ENCODE assay signal across 8 cellular contexts in the genomic region with DNA sequence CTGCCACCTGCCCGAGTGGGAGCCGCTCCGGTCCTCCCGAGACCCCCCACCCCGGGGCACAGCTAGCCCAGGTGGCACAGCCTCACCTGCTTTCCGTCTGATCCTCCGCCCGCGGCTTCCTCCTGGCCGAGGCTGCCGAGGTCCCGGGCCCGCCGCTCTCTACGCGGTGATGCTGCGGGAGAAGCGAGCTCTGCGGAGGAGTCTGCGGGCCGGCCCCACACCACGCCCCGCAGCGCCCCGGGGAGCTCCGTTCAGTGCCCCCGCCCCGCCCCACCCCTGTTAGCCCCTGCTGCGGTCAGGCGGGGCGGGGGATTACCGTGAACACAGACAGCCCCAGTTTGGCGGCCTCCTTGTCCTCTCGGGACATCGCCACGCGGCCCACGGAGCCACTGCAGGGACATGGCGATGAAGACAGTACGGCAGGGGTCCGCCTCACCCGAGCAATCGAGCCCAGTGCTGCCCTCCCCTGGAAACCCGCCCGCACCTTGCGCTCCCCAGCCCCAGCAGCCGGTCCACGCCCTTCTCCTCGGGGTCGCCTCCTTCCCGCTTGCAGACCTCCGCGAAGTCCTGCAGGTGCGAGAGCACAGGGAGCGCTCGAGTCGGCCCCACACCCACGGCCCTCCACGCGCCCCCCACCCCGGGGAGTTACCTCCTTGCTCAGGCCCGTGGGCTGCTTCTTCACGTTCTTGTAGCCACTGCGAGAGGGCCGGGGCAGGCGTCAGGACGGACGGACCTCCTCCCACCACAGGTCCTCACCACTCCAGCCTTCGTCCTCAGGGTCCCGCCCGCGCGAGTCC. TPM values are rescaled to one million over a fixed set of nuclear protein-coding genes. Genes with fewer than 3 reads are reported as not detected.
DNase-seq lines count a peak whose midpoint lies in the region; ATAC-seq and FAIRE-seq lines count a peak whose summit lies in the region.

No MANE protein-coding gene starts in this region.

- H3K27ac Mint-ChIP-seq in activated T-helper 17 cell treated with anti-CD3 and anti-CD28 coated beads, Interleukin-2, amount 50 U/mL, for 72 hours = no peak overlapping the region

- no peak for FAIRE-seq in frontal cortex (lab: Jason Lieb, UNC)

- H3K4me2 ChIP-seq in trophoblast cell (ENCODE audit: low read length) = peak overlapping the region; percentile 81

- peaks cover 11% of the 10 kb centered on the region for H3K79me1 ChIP-seq in trophoblast cell (ENCODE audit: low read length)

- WGBS in trophoblast cell (ENCODE audit: extremely low coverage, insufficient coverage, insufficient read length) = no CpG with 5 or more reads among the region's 73 CpGs

- H3K9ac ChIP-seq in trophoblast cell (ENCODE audit: low read length) = peak overlapping the region; percentile 8

- no peaks in the 10 kb centered on the region for H3K27me3 ChIP-seq in trophoblast cell (ENCODE audit: insufficient read depth, low read length)

- H4K12ac ChIP-seq in trophoblast cell (ENCODE audit: low read depth, low read length) = no peak overlapping the region

- DNase-seq in NCI-H1436 (lab: John Stamatoyannopoulos, UW) = peak; percentile 49
- DNase-seq in NCI-H1436 treated with DMSO at 0.1 percent for 48 hours (lab: John Stamatoyannopoulos, UW) = no peak
- DNase-seq in NCI-H2227 treated with DMSO at 0.1 percent for 48 hours (lab: John Stamatoyannopoulos, UW) = peak; percentile 13
- peak; percentile 57 to 58 for DNase-seq in frontal cortex (ENCODE audit: low spot score in 2 of 2)
- DNase-seq in trophoblast cell = peak; percentile 30 to 58
- no peak for DNase-seq in cerebellar cortex (ENCODE audit: low spot score)

- H3K79me2 ChIP-seq in trophoblast cell (ENCODE audit: control insufficient read depth, insufficient read depth, low read length, poor library complexity) = peaks cover 7% of the 10 kb centered on the region

- peaks cover 12% of the 10 kb centered on the region for H3K4me1 Mint-ChIP-seq in activated T-helper 17 cell treated with anti-CD3 and anti-CD28 coated beads, Interleukin-2, amount 50 U/mL, for 72 hours

- peak overlapping the region; percentile 11 for H2AFZ ChIP-seq in trophoblast cell (ENCODE audit: insufficient read depth, low read length, poor library complexity)

- H2BK5ac ChIP-seq in trophoblast cell (ENCODE audit: low read depth, low read length, poor library complexity) = no peak overlapping the region

- H2BK120ac ChIP-seq in trophoblast cell (ENCODE audit: insufficient read depth, low read length, poor library complexity) = peak overlapping the region; percentile 15

- H3K9me3 ChIP-seq in trophoblast cell (ENCODE audit: insufficient read depth, low read depth, low read length) = peaks cover 2% of the 10 kb centered on the region

- peaks cover 63% of the 10 kb centered on the region for H3K36me3 Mint-ChIP-seq in activated T-helper 17 cell treated with anti-CD3 and anti-CD28 coated beads, Interleukin-2, amount 50 U/mL, for 72 hours (ENCODE audit: low read depth)

- no peaks in the 10 kb centered on the region for H3K27me3 Mint-ChIP-seq in activated T-helper 17 cell treated with anti-CD3 and anti-CD28 coated beads, Interleukin-2, amount 50 U/mL, for 72 hours

- peak overlapping the region; percentile 20 for H3K14ac ChIP-seq in trophoblast cell (ENCODE audit: low read length)

- H3K4me1 ChIP-seq in trophoblast cell (ENCODE audit: control insufficient read depth in 1 of 2, insufficient read depth in 2 of 2, low read length in 2 of 2) = peaks cover 10 to 11% of the 10 kb centered on the region in 2 experiments

- H2AK5ac ChIP-seq in trophoblast cell (ENCODE audit: low read length) = peak overlapping the region; percentile 35

- peaks cover 48 to 49% of the 10 kb centered on the region in 2 experiments for H3K36me3 ChIP-seq in trophoblast cell (ENCODE audit: control insufficient read depth in 1 of 2, insufficient read depth in 2 of 2, low read length in 2 of 2)

- ATAC-seq in HG02798 (IDR thresholded peaks at IDR 0.05; ENCODE audit: poor library complexity, unreplicated experiment) = peak; percentile 15
- ATAC-seq in activated T-helper 17 cell treated with anti-CD3 and anti-CD28 coated beads, Interleukin-2, amount 50 U/mL, for 72 hours (replicated peaks) = peak; percentile 34

- no peak overlapping the region for H3K23ac ChIP-seq in trophoblast cell (ENCODE audit: low read length)

- peak overlapping the region; percentile 65 for H4K8ac ChIP-seq in trophoblast cell (ENCODE audit: low read depth, low read length)

- H3K9me3 Mint-ChIP-seq in activated T-helper 17 cell treated with anti-CD3 and anti-CD28 coated beads, Interleukin-2, amount 50 U/mL, for 72 hours = no peaks in the 10 kb centered on the region

- H3K18ac ChIP-seq in trophoblast cell (ENCODE audit: low read length) = no peak overlapping the region

- H3K4ac ChIP-seq in trophoblast cell (ENCODE audit: low read depth, low read length) = peak overlapping the region; percentile 44

- H3K27ac ChIP-seq in trophoblast cell (ENCODE audit: low read depth, low read length) = peak overlapping the region; percentile 7

- H4K91ac ChIP-seq in trophoblast cell (ENCODE audit: low read depth, low read length) = no peak overlapping the region

- H3K4me3 ChIP-seq in trophoblast cell (ENCODE audit: low read depth, low read length) = peak overlapping the region; percentile 98

- H2BK12ac ChIP-seq in trophoblast cell (ENCODE audit: low read length) = no peak overlapping the region

- H3K4me3 Mint-ChIP-seq in activated T-helper 17 cell treated with anti-CD3 and anti-CD28 coated beads, Interleukin-2, amount 50 U/mL, for 72 hours = peak overlapping the region; percentile 91

RNA-seq across cellular contexts. Expression of gene C1orf35, which starts 0.9 kb away (rescaled TPM):
- total RNA-seq in activated T-helper 17 cell treated with anti-CD3 and anti-CD28 coated beads, Interleukin-2, amount 50 U/mL, for 72 hours = 10 to 100 TPM; 18.3 TPM
- 4.1 TPM for total RNA-seq in frontal cortex
- polyA plus RNA-seq in trophoblast cell (2013) = 17.6 and 18.1 TPM in 2 replicates

RNA-seq across cellular contexts. Expression of gene MRPL55, which starts 6.9 kb away (rescaled TPM):
- total RNA-seq in activated T-helper 17 cell treated with anti-CD3 and anti-CD28 coated beads, Interleukin-2, amount 50 U/mL, for 72 hours = 10 to 100 TPM; 42.3 to 48.6 TPM
- total RNA-seq in frontal cortex = 33.4 TPM
- polyA plus RNA-seq in trophoblast cell (2013) = 87.0 and 91.4 TPM in 2 replicates

RNA-seq across cellular contexts. Expression of gene ARF1, which starts 19.7 kb away (rescaled TPM):
- 100 to 1,000 TPM; 288 to 364 TPM for total RNA-seq in activated T-helper 17 cell treated with anti-CD3 and anti-CD28 coated beads, Interleukin-2, amount 50 U/mL, for 72 hours
- total RNA-seq in frontal cortex = 107 TPM
- 489 and 490 TPM in 2 replicates for polyA plus RNA-seq in trophoblast cell (2013)

RNA-seq across cellular contexts. Expression of gene GUK1, which starts 37.9 kb away (rescaled TPM):
- 100 to 1,000 TPM; 284 to 285 TPM for total RNA-seq in activated T-helper 17 cell treated with anti-CD3 and anti-CD28 coated beads, Interleukin-2, amount 50 U/mL, for 72 hours
- 130 TPM for total RNA-seq in frontal cortex
- 235 and 242 TPM in 2 replicates for polyA plus RNA-seq in trophoblast cell (2013)

RNA-seq across cellular contexts. Expression of gene GJC2, which starts 47.5 kb away (rescaled TPM):
- under 1 TPM; 0.43 to 0.61 TPM for total RNA-seq in activated T-helper 17 cell treated with anti-CD3 and anti-CD28 coated beads, Interleukin-2, amount 50 U/mL, for 72 hours
- 0.82 TPM for total RNA-seq in frontal cortex
- 0.38 and 0.51 TPM in 2 replicates for polyA plus RNA-seq in trophoblast cell (2013)

Comparison
In these comparisons a context has a peak if more than half of its experiments do, and no peak if none do; other contexts are left out.
1. DNase-seq: peak in NCI-H1436 (single experiment), NCI-H2227 treated with DMSO at 0.1 percent for 48 hours (single experiment), frontal cortex (2 of 2) and trophoblast cell (2 of 2); none in NCI-H1436 treated with DMSO at 0.1 percent for 48 hours (single experiment) and cerebellar cortex (single experiment).